Comparison of ENCODE assay signal across 10 cellular contexts in genomic region chrX:133413218-133413925, GRCh38. TPM values are rescaled to one million over a fixed set of nuclear protein-coding genes. Genes with fewer than 3 reads are reported as not detected.
A peak's percentile ranks its signal among the peaks of the same experiment; 100 is the strongest.
DNase-seq lines count a peak whose midpoint lies in the region; ATAC-seq and TF ChIP-seq lines count a peak whose summit lies in the region.
"Had no signal": no experiment of that assay in that cellular context is flagged by ENCODE, and none has a peak within 500 bp of the region (broad histone marks: within the 10 kb centered on the region; RNA-seq: fewer than 3 reads in every experiment).

No MANE protein-coding gene starts in this region.

- no peak overlapping the region for H4K8ac ChIP-seq in mesenchymal stem cell (ENCODE audit: low read length)

- H3K36me3 Mint-ChIP-seq in HFFc6 (ENCODE audit: low read depth), result no peaks in the 10 kb centered on the region
- H3K36me3 Mint-ChIP-seq in T-helper 2 cell treated with Interferon-gamma antibody and Interleukin-4, amounts not matched to agents 5 μg/mL and 100 μg/mL, for 36 hours (ENCODE audit: low read depth), result no peaks in the 10 kb centered on the region

- H4K91ac ChIP-seq in mesenchymal stem cell (ENCODE audit: low read length), result no peak overlapping the region

- H3K9me3 Mint-ChIP-seq in HFFc6, result no peaks in the 10 kb centered on the region
- no peaks in the 10 kb centered on the region for H3K9me3 Mint-ChIP-seq in T-helper 2 cell treated with Interferon-gamma antibody and Interleukin-4, amounts not matched to agents 5 μg/mL and 100 μg/mL, for 36 hours

- no peak overlapping the region for H2AK5ac ChIP-seq in mesenchymal stem cell (ENCODE audit: low read length, severe bottlenecking)

- H3K14ac ChIP-seq in mesenchymal stem cell (ENCODE audit: low read length in 2 of 2), result no peak overlapping the region

- H3K4me1 ChIP-seq in mesenchymal stem cell (ENCODE audit: control insufficient read depth, insufficient read depth, low read depth, low read length) (peaks cover 5% of the 10 kb centered on the region), subcutaneous abdominal adipose tissue (ENCODE audit: control insufficient read depth in 5 of 5, insufficient read depth in 5 of 5, low read length in 5 of 5) (peaks cover 0 to 21% (median 11%) of the 10 kb centered on the region in 5 donors)

- H3K36me3 ChIP-seq in mesenchymal stem cell (ENCODE audit: control insufficient read depth in 1 of 2, insufficient read depth in 2 of 2, low read depth in 1 of 2, low read length in 2 of 2) (peaks cover 0 to 2% of the 10 kb centered on the region in 2 experiments), subcutaneous abdominal adipose tissue (ENCODE audit: control insufficient read depth in 5 of 5, insufficient read depth in 5 of 5, low read length in 5 of 5) (no peaks in the 10 kb centered on the region)

- H3K4ac ChIP-seq in mesenchymal stem cell (ENCODE audit: low read depth in 1 of 2, low read length in 2 of 2), result no peak overlapping the region

- ATAC-seq in GM21360 (IDR thresholded peaks at IDR 0.05; ENCODE audit: unreplicated experiment) (no peak), GM21723 (IDR thresholded peaks at IDR 0.05; ENCODE audit: unreplicated experiment) (no peak)

- H3K27me3 Mint-ChIP-seq in HFFc6 (ENCODE audit: insufficient read depth), result peaks cover 2% of the 10 kb centered on the region; the same call in 1 of the 2 replicates
- peaks cover 44% of the 10 kb centered on the region for H3K27me3 Mint-ChIP-seq in T-helper 2 cell treated with Interferon-gamma antibody and Interleukin-4, amounts not matched to agents 5 μg/mL and 100 μg/mL, for 36 hours (ENCODE audit: low read depth)

- H3K27me3 ChIP-seq in dorsolateral prefrontal cortex (peaks cover 0 to 73% (median 27%) of the 10 kb centered on the region in 45 donors), mesenchymal stem cell (ENCODE audit: control insufficient read depth in 1 of 2, insufficient read depth in 1 of 2, low read length in 2 of 2) (peaks cover 0 to 12% of the 10 kb centered on the region in 2 experiments), subcutaneous abdominal adipose tissue (ENCODE audit: control insufficient read depth in 5 of 5, insufficient read depth in 4 of 5, low read length in 5 of 5) (peaks cover 3 to 25% (median 18%) of the 10 kb centered on the region in 5 donors)

- no peaks in the 10 kb centered on the region for H3K79me1 ChIP-seq in mesenchymal stem cell (replicated peaks; ENCODE audit: low read length, poor library complexity, severe bottlenecking)

- H2BK5ac ChIP-seq in mesenchymal stem cell (ENCODE audit: low read depth, low read length, poor library complexity, severe bottlenecking), result no peak overlapping the region

- no peak overlapping the region for H2BK15ac ChIP-seq in mesenchymal stem cell (ENCODE audit: low read depth, poor library complexity, severe bottlenecking)

- no peak overlapping the region for H3K4me3 Mint-ChIP-seq in HFFc6
- H3K4me3 Mint-ChIP-seq in T-helper 2 cell treated with Interferon-gamma antibody and Interleukin-4, amounts not matched to agents 5 μg/mL and 100 μg/mL, for 36 hours, result no peak overlapping the region

- DNase-seq in M059J (ENCODE audit: low read depth), result peak; percentile 39
- no peak for DNase-seq in dorsolateral prefrontal cortex
- DNase-seq in mesenchymal stem cell, result no peak
- no peak for DNase-seq in HFFc6
- no peak for DNase-seq in T-helper 2 cell treated with Interferon-gamma antibody and Interleukin-4, amounts not matched to agents 5 μg/mL and 100 μg/mL, for 36 hours (ENCODE audit: low spot score)
- DNase-seq: activated CD8-positive, alpha-beta memory T cell treated with anti-CD3 and anti-CD28 coated beads for 24 hours; central memory CD4-positive, alpha-beta T cell had no signal

- H3K9ac ChIP-seq in mesenchymal stem cell (ENCODE audit: low read length) (peak overlapping the region; percentile 88), subcutaneous abdominal adipose tissue (ENCODE audit: low read length in 5 of 5) (no peak overlapping the region)

- H2BK12ac ChIP-seq in mesenchymal stem cell (ENCODE audit: low read length in 2 of 2), result no peak overlapping the region

- H3K27ac Mint-ChIP-seq in HFFc6, result no peak overlapping the region
- H3K27ac Mint-ChIP-seq in T-helper 2 cell treated with Interferon-gamma antibody and Interleukin-4, amounts not matched to agents 5 μg/mL and 100 μg/mL, for 36 hours, result no peak overlapping the region

- H3K23ac ChIP-seq in mesenchymal stem cell (ENCODE audit: low read length in 2 of 2), result no peak overlapping the region

- H2AFZ ChIP-seq in mesenchymal stem cell (ENCODE audit: low read depth, low read length), result no peak overlapping the region

- H3K27ac ChIP-seq in dorsolateral prefrontal cortex, result no peak overlapping the region
- peak overlapping the region; percentile 47 for H3K27ac ChIP-seq in mesenchymal stem cell (ENCODE audit: low read length, poor library complexity, severe bottlenecking)
- no peak overlapping the region for H3K27ac ChIP-seq in subcutaneous abdominal adipose tissue (ENCODE audit: low read depth, low read length)

- peak overlapping the region in 57 of 59 donors; percentile 41 to 72 (median 56) for H3K4me3 ChIP-seq in dorsolateral prefrontal cortex
- peak overlapping the region; percentile 64 to 84 for H3K4me3 ChIP-seq in mesenchymal stem cell (ENCODE audit: insufficient read depth in 1 of 2, low read depth in 1 of 2, low read length in 2 of 2)
- peak overlapping the region in 4 of 5 donors; percentile 22 to 66 (median 62) for H3K4me3 ChIP-seq in subcutaneous abdominal adipose tissue (ENCODE audit: low read depth in 1 of 5, low read length in 5 of 5)

- 3% methylated on average over 27 of the region's 38 CpGs for WGBS in mesenchymal stem cell

- H3K9me3 ChIP-seq in mesenchymal stem cell (ENCODE audit: control insufficient read depth, low read length) (no peaks in the 10 kb centered on the region), subcutaneous abdominal adipose tissue (ENCODE audit: control insufficient read depth in 5 of 5, low read length in 5 of 5) (no peaks in the 10 kb centered on the region)

- H3K4me1 Mint-ChIP-seq in HFFc6 (ENCODE audit: low read depth), result no peaks in the 10 kb centered on the region
- no peaks in the 10 kb centered on the region for H3K4me1 Mint-ChIP-seq in T-helper 2 cell treated with Interferon-gamma antibody and Interleukin-4, amounts not matched to agents 5 μg/mL and 100 μg/mL, for 36 hours (ENCODE audit: low read depth)

- H3K4me2 ChIP-seq in mesenchymal stem cell (ENCODE audit: low read length, poor library complexity, severe bottlenecking), result peak overlapping the region; percentile 36

- no peak overlapping the region for H2BK120ac ChIP-seq in mesenchymal stem cell (ENCODE audit: low read depth, low read length)

- TF ChIP-seq CTCF in dorsolateral prefrontal cortex (IDR thresholded peaks at IDR 0.05 in 54 of 56, conservative IDR thresholded peaks at IDR 0.05 in 2 of 56; ENCODE audit: low read depth in 1 of 56, partially characterized antibody in 56 of 56) (no peak), HFFc6 (IDR thresholded peaks at IDR 0.05) (no peak)

- no peak overlapping the region for H3K18ac ChIP-seq in mesenchymal stem cell (ENCODE audit: low read depth in 1 of 2, low read length in 2 of 2)

- intact Hi-C loops in dorsolateral prefrontal cortex (cut with DNase I), result loop anchor here in 1 of 2 donors (10.0 kb wide), 1 partner anchor 69 kb away; no protein-coding TSS in a partner anchor

RNA-seq across cellular contexts. Expression of gene GPC4, which starts 1.9 kb away (rescaled TPM):
- total RNA-seq in M059J (2014; rRNA removed; shearing (Covaris generic)), result 8.6 and 17.7 TPM in 2 replicates
- total RNA-seq in dorsolateral prefrontal cortex, result 10 to 100 TPM in 19 of 120 experiments, 1 to 10 TPM in 101; 3.4 to 20.2 (median 7.9) TPM
- polyA plus RNA-seq in mesenchymal stem cell (2013, experiment 1 of 2), result 26.4 TPM
- 26.5 TPM for polyA plus RNA-seq in mesenchymal stem cell (2013, experiment 2 of 2)
- total RNA-seq in HFFc6 (2021; fragmentation: NEBNext Ultra II Directional; extraction: Animal tissue kit (Norgen Biotek cat#: 25700)), result not detected
